Comparison of ENCODE assay signal across 22 cellular contexts in genomic region chr10:115979576-115979975, GRCh38.
DNase-seq lines count a peak whose midpoint lies in the region; ATAC-seq, FAIRE-seq and TF ChIP-seq lines count a peak whose summit lies in the region.
"Had no signal": no experiment of that assay in that cellular context is flagged by ENCODE, and none has a peak within 500 bp of the region (broad histone marks: within the 10 kb centered on the region; RNA-seq: fewer than 3 reads in every experiment).

No MANE protein-coding gene starts in this region.

- no peaks in the 10 kb centered on the region for H3K9me3 Mint-ChIP-seq in progenitor cell of endocrine pancreas (ENCODE audit: low read depth)
- H3K9me3 Mint-ChIP-seq: GM23338, H9, HFFc6 had no signal

- peaks cover 12% of the 10 kb centered on the region for H3K4me1 Mint-ChIP-seq in progenitor cell of endocrine pancreas (ENCODE audit: low read depth)
- H3K4me1 Mint-ChIP-seq: B cell; CD4-positive, CD25-positive, alpha-beta regulatory T cell had no signal

- no peaks in the 10 kb centered on the region for H3K9me3 ChIP-seq in WERI-Rb-1 (ENCODE audit: severe bottlenecking)
- H3K9me3 ChIP-seq in kidney (ENCODE audit: control insufficient read depth in 1 of 2, low read length in 2 of 2), result no peaks in the 10 kb centered on the region
- H3K9me3 ChIP-seq: BLaER1, Caco-2 had no signal

- H3K4me3 Mint-ChIP-seq in progenitor cell of endocrine pancreas (ENCODE audit: low read depth), result no peak overlapping the region
- H3K4me3 Mint-ChIP-seq: B cell; CD4-positive, CD25-positive, alpha-beta regulatory T cell; CD8-positive, alpha-beta T cell; GM23338; H9; HFFc6 had no signal

- H3K27ac ChIP-seq in WERI-Rb-1 (peak overlapping the region; percentile 49), kidney (ENCODE audit: low read depth in 2 of 2, low read length in 2 of 2) (no peak overlapping the region)
- H3K27ac ChIP-seq: 22Rv1, BLaER1, C4-2B had no signal

- H3K4me3 ChIP-seq in WERI-Rb-1 (ENCODE audit: low read depth, low read length) (no peak overlapping the region), kidney (ENCODE audit: low read length in 2 of 2) (no peak overlapping the region)
- H3K4me3 ChIP-seq: BLaER1, GM23338 had no signal

- intact Hi-C loops in kidney (cut with DNase I), result no loop called here

- no peaks in the 10 kb centered on the region for H3K27me3 ChIP-seq in WERI-Rb-1 (ENCODE audit: insufficient read depth, low read depth, severe bottlenecking)
- H3K27me3 ChIP-seq: BLaER1 had no signal

- peak; percentile 46 for DNase-seq in NCI-H2171 treated with DMSO at 0.1 percent for 48 hours (lab: John Stamatoyannopoulos, UW)
- no peak for DNase-seq in NCI-H2171 (lab: John Stamatoyannopoulos, UW)
- peak; percentile 79 for DNase-seq in WERI-Rb-1
- DNase-seq in progenitor cell of endocrine pancreas (ENCODE audit: low spot score, unreplicated experiment), result no peak
- DNase-seq in kidney, result no peak
- DNase-seq: Caco-2; CD4-positive, CD25-positive, alpha-beta regulatory T cell; CD8-positive, alpha-beta T cell; DMS153; DND-41; H9; HFFc6 had no signal

- no peaks in the 10 kb centered on the region for H3K36me3 ChIP-seq in WERI-Rb-1
- H3K36me3 ChIP-seq in kidney (ENCODE audit: control insufficient read depth in 1 of 2, insufficient read depth in 2 of 2, low read length in 2 of 2), result no peaks in the 10 kb centered on the region
- H3K36me3 ChIP-seq: BLaER1 had no signal

- TF ChIP-seq CTCF in WERI-Rb-1 (IDR thresholded peaks at IDR 0.05; ENCODE audit: low read depth, low read length) (no peak), progenitor cell of endocrine pancreas (IDR thresholded peaks at IDR 0.05; ENCODE audit: unreplicated experiment) (no peak), kidney (IDR thresholded peaks at IDR 0.05; ENCODE audit: borderline replicate concordance, extremely low read depth, insufficient read depth) (no peak)

- no peak for FAIRE-seq in kidney (lab: Jason Lieb, UNC)
- FAIRE-seq: A204.1, G401.6, GM12892, GM19239 had no signal

- no peak for ATAC-seq in HG03565 (IDR thresholded peaks at IDR 0.05; ENCODE audit: unreplicated experiment)
- ATAC-seq: CD8-positive, alpha-beta T cell; GM23338 had no signal

- H3K4me1 ChIP-seq in kidney (ENCODE audit: control insufficient read depth in 1 of 2, insufficient read depth in 1 of 2, low read depth in 1 of 2, low read length in 2 of 2), result no peaks in the 10 kb centered on the region
- H3K4me1 ChIP-seq: BLaER1, Caco-2 had no signal

- H3K27me3 Mint-ChIP-seq in progenitor cell of endocrine pancreas, result peaks cover 38% of the 10 kb centered on the region
- H3K27me3 Mint-ChIP-seq: B cell; CD4-positive, CD25-positive, alpha-beta regulatory T cell had no signal

- peak overlapping the region; percentile 39 for H3K27ac Mint-ChIP-seq in progenitor cell of endocrine pancreas
- H3K27ac Mint-ChIP-seq: B cell; CD4-positive, CD25-positive, alpha-beta regulatory T cell; CD8-positive, alpha-beta T cell; GM23338; H9; HFFc6 had no signal

- no peaks in the 10 kb centered on the region for H3K36me3 Mint-ChIP-seq in progenitor cell of endocrine pancreas (ENCODE audit: insufficient read depth)
- H3K36me3 Mint-ChIP-seq: CD4-positive, CD25-positive, alpha-beta regulatory T cell; CD8-positive, alpha-beta T cell had no signal

- H3K9ac ChIP-seq in kidney (ENCODE audit: low read length in 2 of 2), result no peak overlapping the region
- H3K9ac ChIP-seq: BLaER1 had no signal

Comparison
In these comparisons a context has a peak if more than half of its experiments do, and no peak if none do; other contexts are left out.
1. DNase-seq: peak in NCI-H2171 treated with DMSO at 0.1 percent for 48 hours (single experiment) and WERI-Rb-1 (single experiment); none in NCI-H2171 (single experiment), progenitor cell of endocrine pancreas (single experiment) and kidney (single experiment).